In genomic region chr17:44828919-44829557, GRCh38 we compare ENCODE assay signal across 8 cellular contexts. TPM values are rescaled to one million over a fixed set of nuclear protein-coding genes. Genes with fewer than 3 reads are reported as not detected.
A peak's percentile ranks its signal among the peaks of the same experiment; 100 is the strongest.
DNase-seq lines count a peak whose midpoint lies in the region; ATAC-seq and TF ChIP-seq lines count a peak whose summit lies in the region.

No MANE protein-coding gene starts in this region.

- peak overlapping the region; percentile 81 for H3K4me3 Mint-ChIP-seq in central memory CD8-positive, alpha-beta T cell
- H3K4me3 Mint-ChIP-seq in mesothelial cell of epicardium: peak overlapping the region; percentile 86

- H3K9me3 Mint-ChIP-seq in central memory CD8-positive, alpha-beta T cell: no peaks in the 10 kb centered on the region
- H3K9me3 Mint-ChIP-seq in mesothelial cell of epicardium: no peaks in the 10 kb centered on the region

- peak overlapping the region; percentile 5 for H3K27ac Mint-ChIP-seq in central memory CD8-positive, alpha-beta T cell (ENCODE audit: low read depth)
- peak overlapping the region; percentile 87 for H3K27ac Mint-ChIP-seq in mesothelial cell of epicardium

- in situ Hi-C loops in G401 (cut with HindIII; ENCODE audit: low sequenced_read_pairs): no loop called here

- peaks cover 1% of the 10 kb centered on the region for H3K36me3 Mint-ChIP-seq in central memory CD8-positive, alpha-beta T cell (ENCODE audit: insufficient read depth)
- no peaks in the 10 kb centered on the region for H3K36me3 Mint-ChIP-seq in mesothelial cell of epicardium

- ATAC-seq in central memory CD8-positive, alpha-beta T cell (replicated peaks; ENCODE audit: extremely low read depth, poor library complexity, severe bottlenecking): no peak
- ATAC-seq in HG03432 (IDR thresholded peaks at IDR 0.05; ENCODE audit: unreplicated experiment) (no peak), GM18861 (IDR thresholded peaks at IDR 0.05; ENCODE audit: unreplicated experiment) (no peak), GM21723 (IDR thresholded peaks at IDR 0.05; ENCODE audit: unreplicated experiment) (no peak)

- no peak for TF ChIP-seq CTCF in mesothelial cell of epicardium (IDR thresholded peaks at IDR 0.05; ENCODE audit: unreplicated experiment)

- peaks cover 71% of the 10 kb centered on the region for H3K27me3 Mint-ChIP-seq in central memory CD8-positive, alpha-beta T cell
- H3K27me3 Mint-ChIP-seq in mesothelial cell of epicardium (ENCODE audit: low read depth): no peaks in the 10 kb centered on the region

- H3K4me1 Mint-ChIP-seq in central memory CD8-positive, alpha-beta T cell: peaks cover 11% of the 10 kb centered on the region
- H3K4me1 Mint-ChIP-seq in mesothelial cell of epicardium: peaks cover 33% of the 10 kb centered on the region

- DNase-seq in G401 (ENCODE audit: low spot score) (peak; percentile 42), NCI-H2171 (lab: John Stamatoyannopoulos, UW) (peak; percentile 5), mesothelial cell of epicardium (ENCODE audit: low spot score in 2 of 2, unreplicated experiment in 2 of 2) (no peak), NCI-H1436 (lab: John Stamatoyannopoulos, UW) (no peak)
- no peak for DNase-seq in central memory CD8-positive, alpha-beta T cell (ENCODE audit: low spot score in 2 of 2)

RNA-seq across cellular contexts. Expression of gene GJC1, which starts 1.0 kb away (rescaled TPM):
- total RNA-seq in G401 (2014; rRNA removed; shearing (Covaris generic)): 47.4 and 71.0 TPM in 2 replicates
- 54.5 to 57.1 TPM (median 54.8 TPM) in 3 replicates for total RNA-seq in mesothelial cell of epicardium

RNA-seq across cellular contexts. Expression of gene HIGD1B, which starts 18.6 kb away (rescaled TPM):
- total RNA-seq in G401 (2014; rRNA removed; shearing (Covaris generic)): not detected in 2 replicates
- 0.57 TPM in 1 of 3 replicates, not detected in the others for total RNA-seq in mesothelial cell of epicardium

Comparison
In these comparisons a context has a peak if more than half of its experiments do, and no peak if none do; other contexts are left out.
1. DNase-seq: peak in G401 (single experiment) and NCI-H2171 (single experiment); none in central memory CD8-positive, alpha-beta T cell (0 of 2), mesothelial cell of epicardium (0 of 2) and NCI-H1436 (single experiment).